In genomic region chr1:52588535-52588934, GRCh38 we compare ENCODE assay signal across 22 cellular contexts.
A peak's percentile ranks its signal among the peaks of the same experiment; 100 is the strongest.
DNase-seq lines count a peak whose midpoint lies in the region; ATAC-seq, FAIRE-seq and TF ChIP-seq lines count a peak whose summit lies in the region.
"Had no signal": no experiment of that assay in that cellular context is flagged by ENCODE, and none has a peak within 500 bp of the region (broad histone marks: within the 10 kb centered on the region; RNA-seq: fewer than 3 reads in every experiment).

No MANE protein-coding gene starts in this region.

- no peak overlapping the region for H2AFZ ChIP-seq in OCI-LY3 (ENCODE audit: low read depth, low read length)

- H3K4me1 Mint-ChIP-seq in stimulated activated naive B cell treated with anti-CD40 and anti-IgM and Interleukin-4, amounts not matched to agents 10 μg/mL and 1 μg/mL and 100 μg/mL, for 72 hours: peaks cover 17 to 27% of the 10 kb centered on the region in 2 donors
- H3K4me1 Mint-ChIP-seq: activated CD4-positive, alpha-beta T cell treated with anti-CD3 and anti-CD28 coated beads, Interleukin-2, amount 10 ng/mL, durations not matched to agents 7 days and 5 days; activated CD8-positive, alpha-beta memory T cell treated with anti-CD3 and anti-CD28 coated beads, Interleukin-2, amount 10 ng/mL, durations not matched to agents 7 days and 5 days; activated naive CD4-positive, alpha-beta T cell treated with anti-CD3 and anti-CD28 coated beads, Interleukin-2, amount 50 U/mL, for 24 hours had no signal

- no peaks in the 10 kb centered on the region for H3K9me3 ChIP-seq in OCI-LY3 (ENCODE audit: insufficient read depth, low read length)
- H3K9me3 ChIP-seq: suprapubic skin, vagina had no signal

- H3K79me2 ChIP-seq in OCI-LY3 (ENCODE audit: low read length): no peaks in the 10 kb centered on the region

- H3K27ac Mint-ChIP-seq in stimulated activated naive B cell treated with anti-CD40 and anti-IgM and Interleukin-4, amounts not matched to agents 10 μg/mL and 1 μg/mL and 100 μg/mL, for 72 hours: no peak overlapping the region
- H3K27ac Mint-ChIP-seq: activated CD4-positive, alpha-beta T cell treated with anti-CD3 and anti-CD28 coated beads, Interleukin-2, amount 10 ng/mL, durations not matched to agents 7 days and 5 days; activated CD8-positive, alpha-beta memory T cell treated with anti-CD3 and anti-CD28 coated beads, Interleukin-2, amount 10 ng/mL, durations not matched to agents 7 days and 5 days; activated naive CD4-positive, alpha-beta T cell treated with anti-CD3 and anti-CD28 coated beads, Interleukin-2, amount 50 U/mL, for 24 hours; CD8-positive, alpha-beta T cell; dendritic cell treated with granulocyte-macrophage colony-stimulating factor and Interleukin-4, amounts not matched to agents 40 ng/mL and 50 ng/mL, for 4 days; naive thymus-derived CD8-positive, alpha-beta T cell; T-cell had no signal

- H3K9me3 Mint-ChIP-seq in stimulated activated naive B cell treated with anti-CD40 and anti-IgM and Interleukin-4, amounts not matched to agents 10 μg/mL and 1 μg/mL and 100 μg/mL, for 72 hours: no peaks in the 10 kb centered on the region
- H3K9me3 Mint-ChIP-seq: activated CD4-positive, alpha-beta T cell treated with anti-CD3 and anti-CD28 coated beads, Interleukin-2, amount 10 ng/mL, durations not matched to agents 7 days and 5 days; activated naive CD4-positive, alpha-beta T cell treated with anti-CD3 and anti-CD28 coated beads, Interleukin-2, amount 50 U/mL, for 24 hours; CD8-positive, alpha-beta T cell; dendritic cell treated with granulocyte-macrophage colony-stimulating factor and Interleukin-4, amounts not matched to agents 40 ng/mL and 50 ng/mL, for 4 days; naive thymus-derived CD8-positive, alpha-beta T cell; T-cell had no signal

- peak; percentile 44 to 71 for ATAC-seq in stimulated activated naive B cell treated with anti-CD40 and anti-IgM and Interleukin-4, amounts not matched to agents 10 μg/mL and 1 μg/mL and 100 μg/mL, for 72 hours (replicated peaks)
- no peak for ATAC-seq in HG03521 (IDR thresholded peaks at IDR 0.05; ENCODE audit: unreplicated experiment)
- ATAC-seq: activated CD8-positive, alpha-beta memory T cell treated with anti-CD3 and anti-CD28 coated beads, Interleukin-2, amount 10 ng/mL, durations not matched to agents 7 days and 5 days; CD8-positive, alpha-beta T cell; naive thymus-derived CD8-positive, alpha-beta T cell; Right ventricle myocardium inferior; T-cell had no signal

- no peak overlapping the region for H3K4me3 ChIP-seq in HL-60 (replicated peaks; ENCODE audit: insufficient read depth, low read length)
- H3K4me3 ChIP-seq in OCI-LY3 (ENCODE audit: low read length): no peak overlapping the region
- H3K4me3 ChIP-seq: suprapubic skin, vagina had no signal

- H3K9ac ChIP-seq in OCI-LY3 (ENCODE audit: low read length): no peak overlapping the region; the same call in 1 of the 2 replicates

- FAIRE-seq in urothelium cell line (lab: Jason Lieb, UNC): no peak
- FAIRE-seq: endothelial cell of umbilical vein, H1 had no signal

- no peaks in the 10 kb centered on the region for H4K20me1 ChIP-seq in OCI-LY3 (ENCODE audit: insufficient read depth, low read length)

- H3K4me2 ChIP-seq in OCI-LY3 (ENCODE audit: low read length): peak overlapping the region; percentile 49

- H3K27ac ChIP-seq in HL-60 (replicated peaks) (peak overlapping the region; percentile 21; the same call in 1 of the 2 replicates), OCI-LY3 (ENCODE audit: low read length) (no peak overlapping the region)
- H3K27ac ChIP-seq: suprapubic skin, vagina had no signal

- H3K4me1 ChIP-seq in OCI-LY3 (ENCODE audit: low read length): peaks cover 39% of the 10 kb centered on the region
- H3K4me1 ChIP-seq: suprapubic skin, vagina had no signal

- H3K36me3 Mint-ChIP-seq in stimulated activated naive B cell treated with anti-CD40 and anti-IgM and Interleukin-4, amounts not matched to agents 10 μg/mL and 1 μg/mL and 100 μg/mL, for 72 hours: no peaks in the 10 kb centered on the region
- H3K36me3 Mint-ChIP-seq: activated CD8-positive, alpha-beta memory T cell treated with anti-CD3 and anti-CD28 coated beads, Interleukin-2, amount 10 ng/mL, durations not matched to agents 7 days and 5 days; CD8-positive, alpha-beta T cell; naive thymus-derived CD8-positive, alpha-beta T cell; T-cell had no signal

- TF ChIP-seq CTCF in HL-60 (IDR thresholded peaks at IDR 0.05; ENCODE audit: insufficient read depth, low read length) (no peak), OCI-LY3 (IDR thresholded peaks at IDR 0.05; ENCODE audit: low read depth, low read length) (no peak)

- DNase-seq in HL-60 (ENCODE audit: low read depth in 1 of 2, low spot score in 1 of 2) (peak; percentile 43 to 70), globus pallidus (ENCODE audit: low spot score) (peak; percentile 16), urothelium cell line (ENCODE audit: low spot score) (no peak), NCI-H2107 treated with DMSO at 0.1 percent for 48 hours (lab: John Stamatoyannopoulos, UW; ENCODE audit: unreplicated experiment) (no peak)
- no peak for DNase-seq in stimulated activated naive B cell treated with anti-CD40 and anti-IgM and Interleukin-4, amounts not matched to agents 10 μg/mL and 1 μg/mL and 100 μg/mL, for 72 hours
- DNase-seq: activated CD4-positive, alpha-beta T cell treated with anti-CD3 and anti-CD28 coated beads, Interleukin-2, amount 10 ng/mL, durations not matched to agents 7 days and 5 days; activated CD8-positive, alpha-beta memory T cell treated with anti-CD3 and anti-CD28 coated beads, Interleukin-2, amount 10 ng/mL, durations not matched to agents 7 days and 5 days; CD8-positive, alpha-beta T cell; glutamatergic neuron; naive thymus-derived CD8-positive, alpha-beta T cell; NCI-H2171 treated with DMSO at 0.1 percent for 48 hours; NCI-H526 treated with DMSO at 0.1 percent for 48 hours; T-cell had no signal

- H3K27me3 Mint-ChIP-seq in stimulated activated naive B cell treated with anti-CD40 and anti-IgM and Interleukin-4, amounts not matched to agents 10 μg/mL and 1 μg/mL and 100 μg/mL, for 72 hours: no peaks in the 10 kb centered on the region
- H3K27me3 Mint-ChIP-seq: activated CD4-positive, alpha-beta T cell treated with anti-CD3 and anti-CD28 coated beads, Interleukin-2, amount 10 ng/mL, durations not matched to agents 7 days and 5 days; activated CD8-positive, alpha-beta memory T cell treated with anti-CD3 and anti-CD28 coated beads, Interleukin-2, amount 10 ng/mL, durations not matched to agents 7 days and 5 days; activated naive CD4-positive, alpha-beta T cell treated with anti-CD3 and anti-CD28 coated beads, Interleukin-2, amount 50 U/mL, for 24 hours; naive thymus-derived CD8-positive, alpha-beta T cell had no signal

- H3K36me3 ChIP-seq in OCI-LY3 (replicated peaks; ENCODE audit: low read depth, low read length): no peaks in the 10 kb centered on the region
- H3K36me3 ChIP-seq: suprapubic skin, vagina had no signal

- no peaks in the 10 kb centered on the region for H3K27me3 ChIP-seq in HL-60 (ENCODE audit: insufficient read depth, poor library complexity, severe bottlenecking)
- H3K27me3 ChIP-seq in OCI-LY3 (ENCODE audit: low read depth, low read length): no peaks in the 10 kb centered on the region
- H3K27me3 ChIP-seq: suprapubic skin, vagina had no signal

- H3K4me3 Mint-ChIP-seq in stimulated activated naive B cell treated with anti-CD40 and anti-IgM and Interleukin-4, amounts not matched to agents 10 μg/mL and 1 μg/mL and 100 μg/mL, for 72 hours: no peak overlapping the region
- H3K4me3 Mint-ChIP-seq: activated CD4-positive, alpha-beta T cell treated with anti-CD3 and anti-CD28 coated beads, Interleukin-2, amount 10 ng/mL, durations not matched to agents 7 days and 5 days; activated CD8-positive, alpha-beta memory T cell treated with anti-CD3 and anti-CD28 coated beads, Interleukin-2, amount 10 ng/mL, durations not matched to agents 7 days and 5 days; activated naive CD4-positive, alpha-beta T cell treated with anti-CD3 and anti-CD28 coated beads, Interleukin-2, amount 50 U/mL, for 24 hours; CD8-positive, alpha-beta T cell; dendritic cell treated with granulocyte-macrophage colony-stimulating factor and Interleukin-4, amounts not matched to agents 40 ng/mL and 50 ng/mL, for 4 days; naive thymus-derived CD8-positive, alpha-beta T cell; T-cell had no signal

Comparison
In these comparisons a context has a peak if more than half of its experiments do, and no peak if none do; other contexts are left out.
1. DNase-seq: peak in HL-60 (2 of 2) and globus pallidus (single experiment); none in stimulated activated naive B cell treated with anti-CD40 and anti-IgM and Interleukin-4, amounts not matched to agents 10 μg/mL and 1 μg/mL and 100 μg/mL, for 72 hours (single experiment), urothelium cell line (single experiment) and NCI-H2107 treated with DMSO at 0.1 percent for 48 hours (single experiment).